ENCODE assay signal across 8 cellular contexts in genomic region chr6:1624848-1625341, GRCh38. TPM values are rescaled to one million over a fixed set of nuclear protein-coding genes. Genes with fewer than 3 reads are reported as not detected.
A peak's percentile ranks its signal among the peaks of the same experiment; 100 is the strongest.
DNase-seq lines count a peak whose midpoint lies in the region; FAIRE-seq and TF ChIP-seq lines count a peak whose summit lies in the region.

No MANE protein-coding gene starts in this region.

- peaks cover 47% of the 10 kb centered on the region for H3K27me3 Mint-ChIP-seq in activated naive CD4-positive, alpha-beta T cell treated with anti-CD3 and anti-CD28 coated beads, Interleukin-2, amount 50 U/mL, for 24 hours

- intact Hi-C loops in stomach (cut with DNase I; ENCODE audit: low total_unique reads) = no loop called here

- H3K4me2 ChIP-seq in keratinocyte (ENCODE audit: control insufficient read depth, extremely low read depth, insufficient read depth, low read depth, low read length) = peak overlapping the region; percentile 93
- no peak overlapping the region for H3K4me2 ChIP-seq in MM.1S (ENCODE audit: low read depth, low read length)

- no peak for DNase-seq in activated naive CD4-positive, alpha-beta T cell treated with Interleukin-2 at 50 U/mL for 16 hours
- DNase-seq in brain microvascular endothelial cell (no peak), keratinocyte (ENCODE audit: low read depth, low spot score) (no peak), stomach (no peak), HK-2 (ENCODE audit: unreplicated experiment) (no peak), NCI-H1436 treated with DMSO at 0.1 percent for 48 hours (lab: John Stamatoyannopoulos, UW) (no peak), MM.1S (no peak)

- 37 to 64% (median 57%) methylated on average over 34 to 41 of the region's 41 CpGs for WGBS in stomach, 5 donors

- in situ Hi-C loops in brain microvascular endothelial cell (cut with HindIII; ENCODE audit: low pct_ligation_motif_present, low sequenced_read_pairs) = loop anchor here (25.0 kb wide), 2 partner anchors 487 to 737 kb away; no protein-coding TSS in a partner anchor

- H3K27me3 ChIP-seq in brain microvascular endothelial cell (replicated peaks) (peaks cover 80% of the 10 kb centered on the region), keratinocyte (ENCODE audit: control insufficient read depth, extremely low read depth, insufficient read depth, low read length) (peaks cover 11% of the 10 kb centered on the region), stomach (peaks cover 11 to 97% (median 34%) of the 10 kb centered on the region in 3 donors), MM.1S (replicated peaks; ENCODE audit: insufficient read depth, low read length) (no peaks in the 10 kb centered on the region)

- H3K36me3 ChIP-seq in brain microvascular endothelial cell (replicated peaks) (no peaks in the 10 kb centered on the region), keratinocyte (ENCODE audit: control insufficient read depth in 2 of 2, extremely low read depth in 1 of 2, insufficient read depth in 2 of 2, low read length in 2 of 2) (no peaks in the 10 kb centered on the region), stomach (peaks cover 0 to 43% (median 37%) of the 10 kb centered on the region in 4 donors), MM.1S (replicated peaks; ENCODE audit: insufficient read depth, low read length) (no peaks in the 10 kb centered on the region)

- peaks cover 12% of the 10 kb centered on the region for H3K36me3 Mint-ChIP-seq in activated naive CD4-positive, alpha-beta T cell treated with anti-CD3 and anti-CD28 coated beads, Interleukin-2, amount 50 U/mL, for 24 hours

- H4K20me1 ChIP-seq in keratinocyte (ENCODE audit: control insufficient read depth, extremely low read depth, insufficient read depth, low read length) (no peaks in the 10 kb centered on the region), MM.1S (ENCODE audit: insufficient read depth, low read length) (no peaks in the 10 kb centered on the region)

- H3F3A ChIP-seq in MM.1S (ENCODE audit: insufficient read depth, low read length) = no peaks in the 10 kb centered on the region

- TF ChIP-seq POLR2A in stomach (IDR thresholded peaks at IDR 0.05) = no peak

- no peaks in the 10 kb centered on the region for H3K9me1 ChIP-seq in keratinocyte (ENCODE audit: control insufficient read depth, extremely low read depth, insufficient read depth, low read length)

- H3K9me2 ChIP-seq in MM.1S (replicated peaks; ENCODE audit: insufficient read depth, low read length) = no peaks in the 10 kb centered on the region

- H3K4me1 ChIP-seq in keratinocyte (ENCODE audit: control insufficient read depth, extremely low read depth, insufficient read depth, low read length) (peaks cover 6% of the 10 kb centered on the region), stomach (peaks cover 4 to 28% (median 21%) of the 10 kb centered on the region in 4 donors), MM.1S (ENCODE audit: low read length) (no peaks in the 10 kb centered on the region)

- no peak overlapping the region for H3K27ac Mint-ChIP-seq in activated naive CD4-positive, alpha-beta T cell treated with anti-CD3 and anti-CD28 coated beads, Interleukin-2, amount 50 U/mL, for 24 hours

- H3K9me3 ChIP-seq in keratinocyte (ENCODE audit: control insufficient read depth, low read depth, low read length) (no peaks in the 10 kb centered on the region), stomach (no peaks in the 10 kb centered on the region), MM.1S (replicated peaks; ENCODE audit: insufficient read depth, low read length) (no peaks in the 10 kb centered on the region)

- peak overlapping the region; percentile 83 for H3K4me3 Mint-ChIP-seq in activated naive CD4-positive, alpha-beta T cell treated with anti-CD3 and anti-CD28 coated beads, Interleukin-2, amount 50 U/mL, for 24 hours

- H3K4me1 Mint-ChIP-seq in activated naive CD4-positive, alpha-beta T cell treated with anti-CD3 and anti-CD28 coated beads, Interleukin-2, amount 50 U/mL, for 24 hours = peaks cover 15% of the 10 kb centered on the region

- TF ChIP-seq EP300 in stomach (IDR thresholded peaks at IDR 0.05) = no peak

- peak overlapping the region; percentile 69 for H3K9ac ChIP-seq in keratinocyte (ENCODE audit: control insufficient read depth, extremely low read depth, insufficient read depth, low read length)
- no peak overlapping the region for H3K9ac ChIP-seq in MM.1S (ENCODE audit: low read length)

- H3K27ac ChIP-seq in brain microvascular endothelial cell (no peak overlapping the region), keratinocyte (ENCODE audit: control insufficient read depth, insufficient read depth, low read length) (no peak overlapping the region), stomach (no peak overlapping the region), MM.1S (ENCODE audit: low read length) (no peak overlapping the region)

- peak overlapping the region; percentile 60 for H3K4me3 ChIP-seq in brain microvascular endothelial cell (ENCODE audit: low read depth, low read length)
- H3K4me3 ChIP-seq in keratinocyte (ENCODE audit: control insufficient read depth in 2 of 3, extremely low read depth in 1 of 3, insufficient read depth in 2 of 3, low read depth in 1 of 3, low read length in 3 of 3) = peak overlapping the region; percentile 48 to 74 (median 72)
- peak overlapping the region; percentile 39 to 50 (median 44) for H3K4me3 ChIP-seq in stomach
- no peak overlapping the region for H3K4me3 ChIP-seq in MM.1S (ENCODE audit: low read length)

- no peak for TF ChIP-seq CTCF in brain microvascular endothelial cell (IDR thresholded peaks at IDR 0.05; ENCODE audit: low read depth, low read length, missing control alignments)
- no peak for TF ChIP-seq CTCF in keratinocyte (optimal IDR thresholded peaks at IDR 0.05 in 1 of 3, IDR thresholded peaks at IDR 0.05 in 1 of 3, conservative IDR thresholded peaks at IDR 0.05 in 1 of 3; ENCODE audit: extremely low read depth in 1 of 3, insufficient read depth in 2 of 3, low read length in 3 of 3)
- no peak for TF ChIP-seq CTCF in stomach (IDR thresholded peaks at IDR 0.05)
- no peak for TF ChIP-seq CTCF in MM.1S (IDR thresholded peaks at IDR 0.05; ENCODE audit: low read length)

- H3K79me2 ChIP-seq in keratinocyte (ENCODE audit: control insufficient read depth, insufficient read depth, low read length) (no peaks in the 10 kb centered on the region), MM.1S (ENCODE audit: low read length) (no peaks in the 10 kb centered on the region)

- dilution Hi-C loops in keratinocyte (cut with MboI; ENCODE audit: extremely low pct_ligation_motif_present, low sequenced_read_pairs) = no loop called here

- FAIRE-seq in keratinocyte (lab: Jason Lieb, UNC) = no peak

- peak overlapping the region; percentile 88 for H2AFZ ChIP-seq in keratinocyte (ENCODE audit: control insufficient read depth, low read length)
- H2AFZ ChIP-seq in MM.1S (ENCODE audit: low read length) = no peak overlapping the region

- H3K9me3 Mint-ChIP-seq in activated naive CD4-positive, alpha-beta T cell treated with anti-CD3 and anti-CD28 coated beads, Interleukin-2, amount 50 U/mL, for 24 hours = no peaks in the 10 kb centered on the region

RNA-seq across cellular contexts. Expression of gene FOXC1, which starts 15.2 kb away (rescaled TPM):
- polyA plus RNA-seq in keratinocyte (3.2 to 4.5 TPM (median 4.3 TPM) in 3 replicates), stomach (1 to 10 TPM in 1 of 3 donors, under 1 TPM in 2; 0.25 to 1.7 (median 0.31) TPM)
- polyA plus RNA-seq in keratinocyte (2011; ENCODE audit: low read depth) = 9.0 TPM
- polyA plus RNA-seq in keratinocyte (2011; cell fraction: cytosol; rRNA removed) = 2.7 and 4.5 TPM in 2 replicates
- 5.1 and 6.9 TPM in 2 replicates for polyA plus RNA-seq in keratinocyte (2011; cell fraction: nucleus; rRNA removed)
- 5.0 and 7.0 TPM in 2 replicates for polyA plus RNA-seq in keratinocyte (2012; ENCODE audit: low replicate concordance)
- 2.0 to 3.8 TPM (median 2.1 TPM) in 3 replicates for polyA minus RNA-seq in keratinocyte
- polyA minus RNA-seq in keratinocyte (2011; cell fraction: cytosol; rRNA and poly(A)+ RNA removed) = 5.4 TPM
- 4.7 and 4.9 TPM in 2 replicates for polyA minus RNA-seq in keratinocyte (2011; cell fraction: nucleus; rRNA and poly(A)+ RNA removed)
- total RNA-seq in stomach = 1 to 10 TPM; 2.0 to 8.3 (median 4.7) TPM
